In genomic region chr9:133347985-133348762, GRCh38 we compare ENCODE assay signal across 8 cellular contexts. TPM values are rescaled to one million over a fixed set of nuclear protein-coding genes. Genes with fewer than 3 reads are reported as not detected.
DNase-seq lines count a peak whose midpoint lies in the region; ATAC-seq and TF ChIP-seq lines count a peak whose summit lies in the region.

MED22 (minus strand) TSS chr9:133348131; CDS start chr9:133346662, 1,469 bp downstream.
RPL7A (plus strand) TSS chr9:133348218; CDS start chr9:133348244, 26 bp downstream.

- peak within 1 kb of the TSS; percentile 94 for H3K27ac ChIP-seq in GM23248
- peak within 1 kb of the TSS; percentile 93 for H3K27ac ChIP-seq in RWPE2 (ENCODE audit: poor library complexity, severe bottlenecking)

- H3K4me1 Mint-ChIP-seq in activated T-helper 2 cell treated with anti-CD3 and anti-CD28 coated beads, Interferon-gamma antibody, Interleukin-2, Interleukin-4, amounts not matched to agents 10 μg/mL and 5 μg/mL and 100 μg/mL, durations not matched to agents 14 hours and 24 hours and 36 hours (ENCODE audit: low read depth) = peaks cover 33% of the 10 kb centered on the region
- H3K4me1 Mint-ChIP-seq in natural killer cell treated with Interleukin-12 subunit alpha and Interleukin-12 subunit beta and Interleukin-15 and Interleukin-18, amount 100 ng/mL, for 72 hours (ENCODE audit: low read depth in 2 of 2) = peaks cover 38 to 41% of the 10 kb centered on the region in 2 donors

- peak; percentile 80 for DNase-seq in DMS79 (lab: John Stamatoyannopoulos, UW)
- peak; percentile 98 for DNase-seq in GM23248
- DNase-seq in RWPE2 (ENCODE audit: low spot score) = peak; percentile 89
- peak; percentile 91 for DNase-seq in activated T-helper 2 cell treated with anti-CD3 and anti-CD28 coated beads, Interferon-gamma antibody, Interleukin-2, Interleukin-4, amounts not matched to agents 10 μg/mL and 5 μg/mL and 100 μg/mL, durations not matched to agents 14 hours and 24 hours and 36 hours (ENCODE audit: low spot score)
- DNase-seq in fibroblast of peridontal ligament (ENCODE audit: extremely low read depth) = peak; percentile 98
- DNase-seq in natural killer cell treated with Interleukin-12 subunit alpha and Interleukin-12 subunit beta and Interleukin-15 and Interleukin-18, amount 100 ng/mL, for 72 hours (ENCODE audit: low spot score) = peak; percentile 91
- DNase-seq in stimulated activated naive CD4-positive, alpha-beta T cell treated with Interleukin-2 at 50 U/mL for 16 hours (lab: John Stamatoyannopoulos, UW) = peak; percentile 90

- WGBS in GM23248 (ENCODE audit: low coverage in 1 of 2, low lambda C conversion rate in 2 of 2, missing lambda C conversion rate in 2 of 2), 2 experiments = 1% methylated on average over 65 of the region's 66 CpGs

- H3K9ac ChIP-seq in GM23248 (peak within 1 kb of the TSS; percentile 99), Loucy (ENCODE audit: low read depth, low read length, poor library complexity, severe bottlenecking) (peak within 1 kb of the TSS; percentile 100)

- H3K4me1 ChIP-seq in GM23248 (ENCODE audit: insufficient read depth) (peaks cover 16% of the 10 kb centered on the region), Loucy (ENCODE audit: insufficient read depth, low read length, poor library complexity, severe bottlenecking) (peaks cover 32% of the 10 kb centered on the region), RWPE2 (ENCODE audit: insufficient read depth, poor library complexity, severe bottlenecking) (peaks cover 7% of the 10 kb centered on the region)

- H3K36me3 ChIP-seq in GM23248 (ENCODE audit: low read depth) (peaks cover 38% of the 10 kb centered on the region), Loucy (ENCODE audit: insufficient read depth, low read length) (peaks cover 51% of the 10 kb centered on the region), RWPE2 (ENCODE audit: low read depth) (peaks cover 81% of the 10 kb centered on the region)

- H3F3A ChIP-seq in GM23248 (ENCODE audit: insufficient read depth) (peaks cover 46% of the 10 kb centered on the region), Loucy (ENCODE audit: low read depth) (peaks cover 11% of the 10 kb centered on the region; the same call in 1 of the 2 replicates)

- H3K4me3 ChIP-seq in GM23248 (peak within 1 kb of the TSS; percentile 98), Loucy (ENCODE audit: low read length, poor library complexity, severe bottlenecking) (peak within 1 kb of the TSS; percentile 97), RWPE2 (ENCODE audit: severe bottlenecking) (peak within 1 kb of the TSS; percentile 93)

- H3K9me3 Mint-ChIP-seq in activated T-helper 2 cell treated with anti-CD3 and anti-CD28 coated beads, Interferon-gamma antibody, Interleukin-2, Interleukin-4, amounts not matched to agents 10 μg/mL and 5 μg/mL and 100 μg/mL, durations not matched to agents 14 hours and 24 hours and 36 hours = no peaks in the 10 kb centered on the region
- no peaks in the 10 kb centered on the region for H3K9me3 Mint-ChIP-seq in natural killer cell treated with Interleukin-12 subunit alpha and Interleukin-12 subunit beta and Interleukin-15 and Interleukin-18, amount 100 ng/mL, for 72 hours

- H3K4me3 Mint-ChIP-seq in activated T-helper 2 cell treated with anti-CD3 and anti-CD28 coated beads, Interferon-gamma antibody, Interleukin-2, Interleukin-4, amounts not matched to agents 10 μg/mL and 5 μg/mL and 100 μg/mL, durations not matched to agents 14 hours and 24 hours and 36 hours (ENCODE audit: low read depth) = peak within 1 kb of the TSS; percentile 98
- H3K4me3 Mint-ChIP-seq in natural killer cell treated with Interleukin-12 subunit alpha and Interleukin-12 subunit beta and Interleukin-15 and Interleukin-18, amount 100 ng/mL, for 72 hours = peak within 1 kb of the TSS; percentile 91

- H4K20me1 ChIP-seq in GM23248 (ENCODE audit: insufficient read depth) (no peaks in the 10 kb centered on the region), Loucy (ENCODE audit: insufficient read depth, low read length, poor library complexity, severe bottlenecking) (peaks cover 57% of the 10 kb centered on the region)

- H3K36me3 Mint-ChIP-seq in activated T-helper 2 cell treated with anti-CD3 and anti-CD28 coated beads, Interferon-gamma antibody, Interleukin-2, Interleukin-4, amounts not matched to agents 10 μg/mL and 5 μg/mL and 100 μg/mL, durations not matched to agents 14 hours and 24 hours and 36 hours (ENCODE audit: low read depth) = peaks cover 83% of the 10 kb centered on the region
- peaks cover 34% of the 10 kb centered on the region for H3K36me3 Mint-ChIP-seq in natural killer cell treated with Interleukin-12 subunit alpha and Interleukin-12 subunit beta and Interleukin-15 and Interleukin-18, amount 100 ng/mL, for 72 hours

- H3K27ac Mint-ChIP-seq in activated T-helper 2 cell treated with anti-CD3 and anti-CD28 coated beads, Interferon-gamma antibody, Interleukin-2, Interleukin-4, amounts not matched to agents 10 μg/mL and 5 μg/mL and 100 μg/mL, durations not matched to agents 14 hours and 24 hours and 36 hours = peak within 1 kb of the TSS; percentile 96
- peak within 1 kb of the TSS; percentile 90 to 98 for H3K27ac Mint-ChIP-seq in natural killer cell treated with Interleukin-12 subunit alpha and Interleukin-12 subunit beta and Interleukin-15 and Interleukin-18, amount 100 ng/mL, for 72 hours

- H3K9me3 ChIP-seq in GM23248 (ENCODE audit: low read depth) = no peaks in the 10 kb centered on the region
- no peaks in the 10 kb centered on the region for H3K9me3 ChIP-seq in Loucy (ENCODE audit: insufficient read depth, low read depth, low read length)
- no peaks in the 10 kb centered on the region for H3K9me3 ChIP-seq in RWPE2 (ENCODE audit: severe bottlenecking)

- H2AFZ ChIP-seq in GM23248 (peak within 1 kb of the TSS; percentile 67), Loucy (ENCODE audit: low read length) (peak within 1 kb of the TSS; percentile 74; the same call in 1 of the 2 replicates)

- TF ChIP-seq CTCF in Loucy (conservative IDR thresholded peaks at IDR 0.05; ENCODE audit: low read length) (no peak), RWPE2 (IDR thresholded peaks at IDR 0.05; ENCODE audit: poor library complexity, severe bottlenecking) (no peak)

- in situ Hi-C loops in GM23248 (cut with MboI) = no loop called here

- peak; percentile 56 for ATAC-seq in RWPE2 (ENCODE audit: low read depth)
- peak; percentile 87 to 95 for ATAC-seq in natural killer cell treated with Interleukin-12 subunit alpha and Interleukin-12 subunit beta and Interleukin-15 and Interleukin-18, amount 100 ng/mL, for 72 hours

- H3K9me2 ChIP-seq in GM23248 (ENCODE audit: insufficient read depth) (no peaks in the 10 kb centered on the region), Loucy (replicated peaks; ENCODE audit: low read depth, low read length) (no peaks in the 10 kb centered on the region)

- intact Hi-C loops in activated T-helper 2 cell treated with anti-CD3 and anti-CD28 coated beads, Interferon-gamma antibody, Interleukin-2, Interleukin-4, amounts not matched to agents 10 μg/mL and 5 μg/mL and 100 μg/mL, durations not matched to agents 14 hours and 24 hours and 36 hours (cut with micrococcal nuclease) = loop anchor here (1.0 to 5.0 kb wide), 5 partner anchors 8 to 69 kb away; partner anchors contain the start of genes REXO4, STKLD1, SURF1 and SURF2

- H3K4me2 ChIP-seq in GM23248 (ENCODE audit: unreplicated experiment) (peak within 1 kb of the TSS; percentile 100), Loucy (ENCODE audit: low read depth, low read length, poor library complexity, severe bottlenecking) (peak within 1 kb of the TSS; percentile 99)

- H3K27me3 Mint-ChIP-seq in activated T-helper 2 cell treated with anti-CD3 and anti-CD28 coated beads, Interferon-gamma antibody, Interleukin-2, Interleukin-4, amounts not matched to agents 10 μg/mL and 5 μg/mL and 100 μg/mL, durations not matched to agents 14 hours and 24 hours and 36 hours (ENCODE audit: low read depth) = no peaks in the 10 kb centered on the region
- no peaks in the 10 kb centered on the region for H3K27me3 Mint-ChIP-seq in natural killer cell treated with Interleukin-12 subunit alpha and Interleukin-12 subunit beta and Interleukin-15 and Interleukin-18, amount 100 ng/mL, for 72 hours

- H3K27me3 ChIP-seq in GM23248 (replicated peaks; ENCODE audit: insufficient read depth) (no peaks in the 10 kb centered on the region), Loucy (ENCODE audit: insufficient read depth, low read length, poor library complexity, severe bottlenecking) (peaks cover 8% of the 10 kb centered on the region), RWPE2 (ENCODE audit: insufficient read depth, poor library complexity, severe bottlenecking) (no peaks in the 10 kb centered on the region)

- H3K79me2 ChIP-seq in GM23248 (ENCODE audit: insufficient read depth) (peaks cover 63% of the 10 kb centered on the region), Loucy (ENCODE audit: insufficient read depth, low read length) (peaks cover 67% of the 10 kb centered on the region)

RNA-seq across cellular contexts. Expression of gene MED22, which starts in this region (rescaled TPM):
- total RNA-seq in GM23248 (2014; rRNA removed; shearing (Covaris generic)) = 24.4 and 28.6 TPM in 2 replicates
- 14.1 and 14.5 TPM in 2 replicates for polyA plus RNA-seq in GM23248 (2016; fragmentation: Nextera tagmentation; extraction: Ambion mirVana)
- total RNA-seq in activated T-helper 2 cell treated with anti-CD3 and anti-CD28 coated beads, Interferon-gamma antibody, Interleukin-2, Interleukin-4, amounts not matched to agents 10 μg/mL and 5 μg/mL and 100 μg/mL, durations not matched to agents 14 hours and 24 hours and 36 hours = 35.2 and 36.4 TPM in 2 replicates
- 10 to 100 TPM; 34.8 to 43.3 TPM for total RNA-seq in natural killer cell treated with Interleukin-12 subunit alpha and Interleukin-12 subunit beta and Interleukin-15 and Interleukin-18, amount 100 ng/mL, for 72 hours

RNA-seq across cellular contexts. Expression of gene RPL7A, which starts in this region (rescaled TPM):
- 1,262 and 1,382 TPM in 2 replicates for total RNA-seq in GM23248 (2014; rRNA removed; shearing (Covaris generic))
- 437 and 458 TPM in 2 replicates for polyA plus RNA-seq in GM23248 (2016; fragmentation: Nextera tagmentation; extraction: Ambion mirVana)
- total RNA-seq in activated T-helper 2 cell treated with anti-CD3 and anti-CD28 coated beads, Interferon-gamma antibody, Interleukin-2, Interleukin-4, amounts not matched to agents 10 μg/mL and 5 μg/mL and 100 μg/mL, durations not matched to agents 14 hours and 24 hours and 36 hours = 2,586 and 2,588 TPM in 2 replicates
- 1,000 to 10,000 TPM; 1,580 to 1,944 TPM for total RNA-seq in natural killer cell treated with Interleukin-12 subunit alpha and Interleukin-12 subunit beta and Interleukin-15 and Interleukin-18, amount 100 ng/mL, for 72 hours

Comparison
In these comparisons a context has a peak if more than half of its experiments do, and no peak if none do; other contexts are left out.
1. Peak in every context shown above with its lines: DNase-seq, ATAC-seq, H3K4me3 ChIP-seq and H3K27ac ChIP-seq.